Comparison of ENCODE assay signal across 12 cellular contexts in the genomic region with DNA sequence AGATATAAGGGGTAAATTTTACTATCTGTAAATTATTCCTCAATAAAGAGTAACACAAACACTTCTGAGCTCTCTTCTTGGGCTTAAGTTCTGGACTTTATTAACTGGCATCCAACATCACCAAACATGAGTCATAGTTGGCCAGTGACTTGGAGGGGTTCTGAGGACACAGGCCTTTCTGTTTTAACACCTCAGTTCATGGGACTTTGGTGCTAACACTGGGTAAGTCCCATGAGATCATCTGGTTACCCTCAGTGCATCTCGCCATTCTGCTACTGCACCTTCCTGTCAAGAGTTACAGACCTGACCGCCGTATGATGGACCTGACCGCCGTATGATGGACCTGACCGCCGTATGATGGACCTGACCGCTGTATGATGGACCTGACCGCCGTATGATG. TPM values are rescaled to one million over a fixed set of nuclear protein-coding genes. Genes with fewer than 3 reads are reported as not detected.
A peak's percentile ranks its signal among the peaks of the same experiment; 100 is the strongest.
DNase-seq lines count a peak whose midpoint lies in the region; ATAC-seq and TF ChIP-seq lines count a peak whose summit lies in the region.
"Had no signal": no experiment of that assay in that cellular context is flagged by ENCODE, and none has a peak within 500 bp of the region (broad histone marks: within the 10 kb centered on the region; RNA-seq: fewer than 3 reads in every experiment).

No MANE protein-coding gene starts in this region.

- no peak for DNase-seq in uterus
- no peak for DNase-seq in CD4-positive, alpha-beta memory T cell
- no peak for DNase-seq in midbrain (lab: John Stamatoyannopoulos, UW)
- DNase-seq in stimulated activated CD4-positive, alpha-beta T cell treated with anti-CD3 and anti-CD28 coated beads, Interleukin-2, amount 100 ng/mL, for 24 hours = no peak
- DNase-seq: amniotic stem cell, NCI-H1930, pancreas had no signal

- CTCF ChIA-PET in CD4-positive, alpha-beta memory T cell (lab: Charles Lee; ENCODE audit: partially characterized antibody) = no interaction called here

- H3K4me3 ChIP-seq in ACC112 (ENCODE audit: low read depth, low read length) (no peak overlapping the region), gastroesophageal sphincter (no peak overlapping the region), uterus (no peak overlapping the region)
- H3K4me3 ChIP-seq in CD4-positive, alpha-beta memory T cell (ENCODE audit: low read length in 2 of 2) = no peak overlapping the region
- H3K4me3 ChIP-seq: pancreas had no signal

- peak; percentile 27 for ATAC-seq in GM18909 (IDR thresholded peaks at IDR 0.05; ENCODE audit: poor library complexity, unreplicated experiment)
- peak; percentile 16 for ATAC-seq in HG03354 (IDR thresholded peaks at IDR 0.05; ENCODE audit: poor library complexity, severe bottlenecking, unreplicated experiment)
- no peak for ATAC-seq in gastroesophageal sphincter
- ATAC-seq: pancreas had no signal

- H3K4me1 ChIP-seq in ACC112 (ENCODE audit: control insufficient read depth, insufficient read depth, low read length, unreplicated experiment) (peaks cover 68% of the 10 kb centered on the region), gastroesophageal sphincter (peaks cover 0 to 95% (median 46%) of the 10 kb centered on the region in 3 donors), uterus (peaks cover 0 to 10% of the 10 kb centered on the region in 2 donors)
- H3K4me1 ChIP-seq in CD4-positive, alpha-beta memory T cell (ENCODE audit: insufficient read depth, low read length) = peaks cover 39% of the 10 kb centered on the region

- intact Hi-C loops in uterus (cut with DNase I; ENCODE audit: low total_unique reads) = no loop called here
- intact Hi-C loops in CD4-positive, alpha-beta memory T cell (cut with micrococcal nuclease) = no loop called here

- no peak overlapping the region for H3K27ac Mint-ChIP-seq in CD4-positive, alpha-beta memory T cell

- TF ChIP-seq CTCF in gastroesophageal sphincter (IDR thresholded peaks at IDR 0.05) = no peak
- no peak for TF ChIP-seq CTCF in uterus (IDR thresholded peaks at IDR 0.05)

- H3K36me3 Mint-ChIP-seq in CD4-positive, alpha-beta memory T cell = peaks cover 30 to 38% of the 10 kb centered on the region in 2 donors

- H3K9me3 ChIP-seq in gastroesophageal sphincter (no peaks in the 10 kb centered on the region), uterus (no peaks in the 10 kb centered on the region)
- no peaks in the 10 kb centered on the region for H3K9me3 ChIP-seq in CD4-positive, alpha-beta memory T cell (ENCODE audit: control insufficient read depth in 1 of 2, low read length in 2 of 2)
- H3K9me3 ChIP-seq: pancreas had no signal

- H3K27me3 ChIP-seq in ACC112 (ENCODE audit: insufficient read depth, low read length) = no peaks in the 10 kb centered on the region
- H3K27me3 ChIP-seq in gastroesophageal sphincter = no peaks in the 10 kb centered on the region
- no peaks in the 10 kb centered on the region for H3K27me3 ChIP-seq in uterus
- H3K27me3 ChIP-seq in CD4-positive, alpha-beta memory T cell (ENCODE audit: insufficient read depth, low read length) = no peaks in the 10 kb centered on the region
- H3K27me3 ChIP-seq: pancreas had no signal

- POLR2A ChIA-PET in CD4-positive, alpha-beta memory T cell (lab: Charles Lee; ENCODE audit: partially characterized antibody) = no interaction called here

- H2AFZ ChIP-seq in ACC112 (ENCODE audit: low read length, unreplicated experiment) = no peak overlapping the region

- H3K36me3 ChIP-seq in ACC112 (ENCODE audit: insufficient read depth, low read length) = peaks cover 16% of the 10 kb centered on the region
- H3K36me3 ChIP-seq in gastroesophageal sphincter = peaks cover 0 to 20% of the 10 kb centered on the region in 2 donors
- no peaks in the 10 kb centered on the region for H3K36me3 ChIP-seq in uterus
- peaks cover 10% of the 10 kb centered on the region for H3K36me3 ChIP-seq in CD4-positive, alpha-beta memory T cell (ENCODE audit: insufficient read depth, low read length)

- no peak overlapping the region for H3K4me3 Mint-ChIP-seq in CD4-positive, alpha-beta memory T cell

- peaks cover 44 to 67% (median 53%) of the 10 kb centered on the region in 4 donors for H3K4me1 Mint-ChIP-seq in CD4-positive, alpha-beta memory T cell

- 69 to 90% methylated on average over 6 to 8 of the region's 10 CpGs for WGBS in gastroesophageal sphincter (ENCODE audit: low coverage in 1 of 2), 2 donors

- H3K27ac ChIP-seq in ACC112 (ENCODE audit: low read depth, low read length) (peak overlapping the region; percentile 81), gastroesophageal sphincter (peak overlapping the region in 3 of 4 donors; percentile 16 to 56 (median 21)), uterus (no peak overlapping the region)
- no peak overlapping the region for H3K27ac ChIP-seq in CD4-positive, alpha-beta memory T cell (ENCODE audit: low read depth, low read length)
- H3K27ac ChIP-seq: pancreas had no signal

- no peaks in the 10 kb centered on the region for H3K9me3 Mint-ChIP-seq in CD4-positive, alpha-beta memory T cell

- no peaks in the 10 kb centered on the region for H3K27me3 Mint-ChIP-seq in CD4-positive, alpha-beta memory T cell

- no peak for TF ChIP-seq EP300 in gastroesophageal sphincter (IDR thresholded peaks at IDR 0.05)

- TF ChIP-seq POLR2A in gastroesophageal sphincter (IDR thresholded peaks at IDR 0.05) (no peak), uterus (IDR thresholded peaks at IDR 0.05) (no peak)

- peaks cover 95% of the 10 kb centered on the region for H3K79me2 ChIP-seq in ACC112 (ENCODE audit: control insufficient read depth, insufficient read depth, low read length, unreplicated experiment)

RNA-seq across cellular contexts. Expression of gene SLC15A4, which starts 9.9 kb away (rescaled TPM):
- 10 to 100 TPM; 28.1 to 49.9 (median 45.8) TPM for total RNA-seq in gastroesophageal sphincter
- 10 to 100 TPM; 40.9 to 62.8 (median 52.1) TPM for total RNA-seq in uterus
- total RNA-seq in CD4-positive, alpha-beta memory T cell = 10 to 100 TPM; 13.1 to 14.6 TPM
- 1 to 10 TPM; 2.0 to 7.0 TPM for polyA plus RNA-seq in CD4-positive, alpha-beta memory T cell

RNA-seq across cellular contexts. Expression of gene GLT1D1, which starts 39.4 kb away (rescaled TPM):
- total RNA-seq in gastroesophageal sphincter (1 to 10 TPM in 1 of 4 donors, under 1 TPM in 2, not detected in 1; 0.27 to 1.8 (median 0.47) TPM), uterus (1 to 10 TPM in 2 of 4 donors, under 1 TPM in 1, not detected in 1; 0.26 to 3.6 (median 2.9) TPM)
- total RNA-seq in CD4-positive, alpha-beta memory T cell = not detected
- not detected for polyA plus RNA-seq in CD4-positive, alpha-beta memory T cell
- total RNA-seq: HT-29 had no signal

Comparison
In these comparisons a context has a peak if more than half of its experiments do, and no peak if none do; other contexts are left out.
1. H3K27ac ChIP-seq: peak in ACC112 (single experiment) and gastroesophageal sphincter (3 of 4); none in uterus (0 of 2) and CD4-positive, alpha-beta memory T cell (single experiment).